ENCODE assay signal across 8 cellular contexts in the genomic region with DNA sequence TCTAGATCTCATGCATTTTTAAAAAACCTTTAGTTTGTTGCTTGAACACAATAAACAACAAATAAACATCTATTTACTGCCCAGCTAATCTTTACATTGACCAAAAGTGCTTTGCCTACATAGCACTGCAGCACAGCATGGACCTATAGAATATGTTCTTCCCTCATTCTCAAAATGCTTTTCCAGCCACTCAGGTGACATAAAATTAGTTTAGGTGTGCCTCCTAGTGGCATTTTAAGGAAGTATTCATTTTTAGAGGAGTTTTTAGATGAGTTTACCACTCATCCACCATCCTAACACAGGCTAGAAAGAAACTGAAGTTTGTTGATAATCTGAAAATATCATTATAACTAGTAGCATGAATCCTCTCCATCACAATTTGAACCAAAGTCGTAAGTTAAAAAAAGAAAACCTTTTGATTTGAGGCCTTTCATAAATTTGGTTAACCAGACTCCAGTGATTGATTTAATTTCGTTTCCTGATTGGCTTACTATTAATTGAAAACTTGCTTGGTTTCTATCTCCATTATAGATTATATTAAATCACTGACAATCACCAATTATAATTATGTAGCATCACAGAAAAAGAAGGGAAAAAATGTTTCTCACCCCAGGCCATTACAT. TPM values are rescaled to one million over a fixed set of nuclear protein-coding genes. Genes with fewer than 3 reads are reported as not detected.
DNase-seq lines count a peak whose midpoint lies in the region; ATAC-seq and TF ChIP-seq lines count a peak whose summit lies in the region.

No MANE protein-coding gene starts in this region.

- H3K4me1 Mint-ChIP-seq in stimulated activated naive CD8-positive, alpha-beta T cell treated with anti-CD3 and anti-CD28 coated beads, Interleukin-15, amount 100 ng/mL, for 72 hours: peaks cover 10% of the 10 kb centered on the region
- no peaks in the 10 kb centered on the region for H3K4me1 Mint-ChIP-seq in osteocyte (ENCODE audit: unreplicated experiment)

- peak; percentile 38 for TF ChIP-seq CTCF in cardiac fibroblast (IDR thresholded peaks at IDR 0.05; ENCODE audit: low read depth, low read length)
- TF ChIP-seq CTCF in osteocyte (IDR thresholded peaks at IDR 0.05): peak; percentile 51

- no peak overlapping the region for H3K4me3 ChIP-seq in cardiac fibroblast (replicated peaks in 1 of 2; ENCODE audit: low read depth in 2 of 2, low read length in 2 of 2)

- H3K36me3 Mint-ChIP-seq in osteocyte (ENCODE audit: unreplicated experiment): no peaks in the 10 kb centered on the region

- no peak for DNase-seq in stimulated activated naive CD8-positive, alpha-beta T cell treated with anti-CD3 and anti-CD28 coated beads, Interleukin-15, amount 100 ng/mL, for 72 hours
- no peak for DNase-seq in stimulated activated naive CD8-positive, alpha-beta T cell treated with anti-CD3 and anti-CD28 coated beads, Interleukin-15, Interleukin-2, amounts not matched to agents 100 U/mL and 50 U/mL, for 24 hours
- DNase-seq in NCI-H2196 treated with DMSO at 0.1 percent for 48 hours (lab: John Stamatoyannopoulos, UW; ENCODE audit: unreplicated experiment): peak; percentile 42
- DNase-seq in cardiac fibroblast (ENCODE audit: low read depth in 2 of 2): peak; percentile 46 to 54
- no peak for DNase-seq in osteocyte (ENCODE audit: extremely low spot score, unreplicated experiment)
- no peak for DNase-seq in NCI-H524 treated with DMSO at 0.1 percent for 48 hours (lab: John Stamatoyannopoulos, UW)

- H3K27ac Mint-ChIP-seq in stimulated activated naive CD8-positive, alpha-beta T cell treated with anti-CD3 and anti-CD28 coated beads, Interleukin-15, amount 100 ng/mL, for 72 hours: no peak overlapping the region
- no peak overlapping the region for H3K27ac Mint-ChIP-seq in osteocyte (ENCODE audit: unreplicated experiment)

- H3K4me3 Mint-ChIP-seq in stimulated activated naive CD8-positive, alpha-beta T cell treated with anti-CD3 and anti-CD28 coated beads, Interleukin-15, amount 100 ng/mL, for 72 hours: no peak overlapping the region
- no peak overlapping the region for H3K4me3 Mint-ChIP-seq in osteocyte (ENCODE audit: unreplicated experiment)

- no peaks in the 10 kb centered on the region for H3K9me3 Mint-ChIP-seq in stimulated activated naive CD8-positive, alpha-beta T cell treated with anti-CD3 and anti-CD28 coated beads, Interleukin-15, amount 100 ng/mL, for 72 hours
- no peaks in the 10 kb centered on the region for H3K9me3 Mint-ChIP-seq in osteocyte (ENCODE audit: unreplicated experiment)

- ATAC-seq in stimulated activated naive CD8-positive, alpha-beta T cell treated with anti-CD3 and anti-CD28 coated beads, Interleukin-15, amount 100 ng/mL, for 72 hours: peak; percentile 50
- no peak for ATAC-seq in stimulated activated naive CD8-positive, alpha-beta T cell treated with anti-CD3 and anti-CD28 coated beads, Interleukin-15, Interleukin-2, amounts not matched to agents 100 U/mL and 50 U/mL, for 24 hours
- ATAC-seq in GM18873 (IDR thresholded peaks at IDR 0.05; ENCODE audit: low FRiP score, unreplicated experiment) (no peak), GM18511 (IDR thresholded peaks at IDR 0.05; ENCODE audit: unreplicated experiment) (no peak)

- H3K27me3 Mint-ChIP-seq in stimulated activated naive CD8-positive, alpha-beta T cell treated with anti-CD3 and anti-CD28 coated beads, Interleukin-15, amount 100 ng/mL, for 72 hours: no peaks in the 10 kb centered on the region
- no peaks in the 10 kb centered on the region for H3K27me3 Mint-ChIP-seq in osteocyte (ENCODE audit: unreplicated experiment)

RNA-seq across cellular contexts. Expression of a gene that starts 12.6 kb away (rescaled TPM):
- 12.4 and 13.9 TPM in 2 replicates for total RNA-seq in osteocyte

RNA-seq across cellular contexts. Expression of a gene that starts 25.2 kb away (rescaled TPM):
- 0.31 and 0.43 TPM in 2 replicates for total RNA-seq in osteocyte

Comparison
In these comparisons a context has a peak if more than half of its experiments do, and no peak if none do; other contexts are left out.
1. DNase-seq: peak in NCI-H2196 treated with DMSO at 0.1 percent for 48 hours (single experiment) and cardiac fibroblast (2 of 2); none in stimulated activated naive CD8-positive, alpha-beta T cell treated with anti-CD3 and anti-CD28 coated beads, Interleukin-15, amount 100 ng/mL, for 72 hours (0 of 2), stimulated activated naive CD8-positive, alpha-beta T cell treated with anti-CD3 and anti-CD28 coated beads, Interleukin-15, Interleukin-2, amounts not matched to agents 100 U/mL and 50 U/mL, for 24 hours (single experiment), osteocyte (single experiment) and NCI-H524 treated with DMSO at 0.1 percent for 48 hours (single experiment).